In the genomic region with DNA sequence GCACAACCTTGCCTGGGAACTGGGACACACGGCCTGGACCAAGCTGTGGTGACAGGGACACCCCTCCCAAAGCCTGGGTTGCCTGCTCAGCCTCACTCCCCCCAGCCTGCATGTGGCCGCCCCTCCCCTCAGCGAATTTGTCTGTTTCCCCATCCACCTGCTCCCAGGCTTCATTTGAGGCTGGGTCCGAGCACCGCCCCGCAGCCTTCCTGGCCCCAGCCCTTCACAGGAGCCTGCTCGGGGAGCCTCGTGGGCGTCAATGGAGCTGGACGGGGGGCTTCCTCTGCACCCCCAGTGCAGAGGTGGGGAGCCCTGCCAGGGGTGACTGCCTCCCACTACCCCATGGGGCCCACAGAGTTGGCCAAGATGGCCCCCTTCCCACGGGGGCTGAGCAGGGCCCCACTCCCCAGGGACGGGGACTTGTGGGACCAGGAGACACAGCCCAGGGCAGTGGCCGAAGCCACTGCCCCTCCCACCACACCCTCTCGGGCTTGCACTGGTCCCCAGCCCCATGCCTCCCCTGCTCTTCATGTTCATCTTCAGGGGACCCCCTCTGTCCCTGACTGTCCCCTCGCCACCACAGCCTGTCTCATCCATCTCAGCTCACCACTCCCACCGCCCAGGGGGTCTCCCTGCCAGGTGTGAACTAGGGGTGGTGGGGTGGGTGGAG, we compare ENCODE assay signal across 15 cellular contexts.
"Had no signal": no experiment of that assay in that cellular context is flagged by ENCODE, and none has a peak within 500 bp of the region (broad histone marks: within the 10 kb centered on the region; RNA-seq: fewer than 3 reads in every experiment).

No MANE protein-coding gene starts in this region.

- H3K9me3 Mint-ChIP-seq: activated CD4-positive, alpha-beta T cell treated with anti-CD3 and anti-CD28 coated beads, Interleukin-2, amount 10 ng/mL, durations not matched to agents 7 days and 5 days; stimulated activated naive CD8-positive, alpha-beta T cell treated with anti-CD3 and anti-CD28 coated beads, Interleukin-15, amount 100 ng/mL, for 72 hours; T-cell had no signal

- H3K27ac Mint-ChIP-seq: activated CD4-positive, alpha-beta T cell treated with anti-CD3 and anti-CD28 coated beads, Interleukin-2, amount 10 ng/mL, durations not matched to agents 7 days and 5 days; naive thymus-derived CD4-positive, alpha-beta T cell; progenitor cell of endocrine pancreas; stimulated activated naive CD8-positive, alpha-beta T cell treated with anti-CD3 and anti-CD28 coated beads, Interleukin-15, amount 100 ng/mL, for 72 hours; T-cell had no signal

- H3K36me3 Mint-ChIP-seq: T-cell had no signal

- H3K9me3 ChIP-seq: ascending aorta, gastroesophageal sphincter, thoracic aorta had no signal

- H3K4me1 Mint-ChIP-seq: activated CD4-positive, alpha-beta T cell treated with anti-CD3 and anti-CD28 coated beads, Interleukin-2, amount 10 ng/mL, durations not matched to agents 7 days and 5 days; stimulated activated naive CD8-positive, alpha-beta T cell treated with anti-CD3 and anti-CD28 coated beads, Interleukin-15, amount 100 ng/mL, for 72 hours; T-cell had no signal

- H3K4me3 ChIP-seq: ascending aorta, gastroesophageal sphincter, thoracic aorta had no signal

- H3K27ac ChIP-seq: ascending aorta, gastroesophageal sphincter, thoracic aorta had no signal

- ATAC-seq: gastroesophageal sphincter; naive thymus-derived CD4-positive, alpha-beta T cell; stimulated activated naive CD8-positive, alpha-beta T cell treated with anti-CD3 and anti-CD28 coated beads, Interleukin-15, amount 100 ng/mL, for 72 hours; T-cell had no signal

- H3K36me3 ChIP-seq: ascending aorta, gastroesophageal sphincter, thoracic aorta had no signal

- FAIRE-seq: colon, urothelium cell line had no signal

- H3K4me3 Mint-ChIP-seq: activated CD4-positive, alpha-beta T cell treated with anti-CD3 and anti-CD28 coated beads, Interleukin-2, amount 10 ng/mL, durations not matched to agents 7 days and 5 days; naive thymus-derived CD4-positive, alpha-beta T cell; stimulated activated naive CD8-positive, alpha-beta T cell treated with anti-CD3 and anti-CD28 coated beads, Interleukin-15, amount 100 ng/mL, for 72 hours; T-cell had no signal

- H3K4me1 ChIP-seq: ascending aorta had no signal

- DNase-seq: activated CD4-positive, alpha-beta T cell treated with anti-CD3 and anti-CD28 coated beads, Interleukin-2, amount 10 ng/mL, durations not matched to agents 7 days and 5 days; activated T-cell treated with anti-CD3 and anti-CD28 coated beads, Interleukin-2, amount 50 U/mL, for 1 hour; effector CD4-positive, alpha-beta T cell; kidney glomerular epithelial cell; mammary epithelial cell; naive thymus-derived CD4-positive, alpha-beta T cell; stimulated activated CD4-positive, alpha-beta T cell treated with anti-CD3 and anti-CD28 coated beads, Interleukin-4, amount 100 ng/mL, for 1 hour; stimulated activated naive CD8-positive, alpha-beta T cell treated with anti-CD3 and anti-CD28 coated beads, Interleukin-15, amount 100 ng/mL, for 72 hours; T-cell had no signal
